ENCODE assay signal across 9 cellular contexts in the genomic region with DNA sequence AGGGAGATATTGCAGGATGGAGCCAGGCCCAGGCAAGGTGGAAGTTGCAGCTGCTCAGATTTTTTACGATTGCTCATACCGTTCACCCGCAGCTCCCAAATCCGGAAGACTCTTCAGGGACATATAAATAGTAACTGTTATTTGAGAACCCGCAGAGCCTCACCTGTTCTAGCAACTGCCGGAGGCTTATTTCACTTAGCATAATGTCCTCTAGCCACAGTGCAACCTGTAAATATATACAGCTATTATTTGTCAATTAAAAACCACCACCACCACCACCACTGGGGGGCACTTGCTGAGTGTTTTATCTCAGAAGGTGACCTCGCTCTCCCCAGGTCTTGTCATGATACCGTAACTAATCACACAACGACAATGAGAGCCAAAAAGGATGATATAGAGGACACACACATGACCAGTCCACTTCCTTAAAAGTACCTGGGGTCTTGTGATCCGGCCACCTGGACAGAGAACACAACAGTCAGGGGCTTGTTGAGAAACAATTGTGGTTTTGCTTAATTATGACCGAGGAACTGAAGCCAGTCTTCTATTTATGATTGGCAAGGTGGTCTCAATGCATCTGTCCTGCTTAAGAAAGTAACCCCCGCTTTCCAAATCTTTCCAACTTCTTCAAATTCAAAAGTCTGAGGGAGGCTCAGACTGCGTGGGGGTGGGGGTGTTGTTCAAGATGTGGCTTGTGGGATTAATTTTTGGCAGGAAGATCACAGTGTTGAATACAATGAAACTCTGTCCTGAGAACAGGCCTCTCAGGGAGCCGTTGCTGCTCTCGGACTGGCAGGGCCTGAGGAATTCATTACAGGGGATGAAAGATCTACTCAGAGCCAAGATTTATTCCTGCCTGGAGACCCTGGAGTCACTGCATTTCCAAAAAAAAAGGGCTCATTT.
A peak's percentile ranks its signal among the peaks of the same experiment; 100 is the strongest.
DNase-seq lines count a peak whose midpoint lies in the region; ATAC-seq and TF ChIP-seq lines count a peak whose summit lies in the region.
"Had no signal": no experiment of that assay in that cellular context is flagged by ENCODE, and none has a peak within 500 bp of the region (broad histone marks: within the 10 kb centered on the region; RNA-seq: fewer than 3 reads in every experiment).

No MANE protein-coding gene starts in this region.

- H3K36me3 ChIP-seq in BJ (ENCODE audit: control insufficient read depth, insufficient read depth, low read length): no peaks in the 10 kb centered on the region
- no peaks in the 10 kb centered on the region for H3K36me3 ChIP-seq in colonic mucosa
- H3K36me3 ChIP-seq: HAP-1 had no signal

- H3K9me3 ChIP-seq in colonic mucosa: no peaks in the 10 kb centered on the region
- H3K9me3 ChIP-seq: HAP-1 had no signal

- H3K9ac ChIP-seq in colonic mucosa (ENCODE audit: low read depth in 2 of 2, low read length in 2 of 2): no peak overlapping the region

- no peak overlapping the region for H3K4me3 Mint-ChIP-seq in activated CD4-positive, alpha-beta T cell treated with anti-CD3 and anti-CD28 coated beads for 36 hours

- peak; percentile 63 for ATAC-seq in GM21515 (IDR thresholded peaks at IDR 0.05; ENCODE audit: unreplicated experiment)
- ATAC-seq in activated CD4-positive, alpha-beta T cell treated with anti-CD3 and anti-CD28 coated beads for 36 hours: peak; percentile 86
- no peak for ATAC-seq in HG02678 (IDR thresholded peaks at IDR 0.05; ENCODE audit: unreplicated experiment)

- intact Hi-C loops in activated CD4-positive, alpha-beta T cell treated with anti-CD3 and anti-CD28 coated beads for 36 hours (cut with DNase I, micrococcal nuclease): loop anchor here (1.0 kb wide), 1 partner anchor 106 kb away; no protein-coding TSS in a partner anchor
- intact Hi-C loops in colonic mucosa (cut with DNase I): no loop called here

- H3K4me1 Mint-ChIP-seq in activated CD4-positive, alpha-beta T cell treated with anti-CD3 and anti-CD28 coated beads for 36 hours: no peaks in the 10 kb centered on the region

- CTCF ChIA-PET in BJ (lab: Yijun Ruan, JAX): interaction anchor here (0.7 to 3.4 kb wide), 9 partner anchors 9 to 126 kb away, joined by 3 to 17 read pairs (median 4); partner anchors contain the start of gene PRND
- CTCF ChIA-PET in activated CD4-positive, alpha-beta T cell treated with anti-CD3 and anti-CD28 coated beads for 36 hours (lab: Charles Lee): interaction anchor here (0.6 to 10.2 kb wide), 13 partner anchors 9 to 485 kb away, joined by 3 to 193 read pairs (median 4); partner anchors contain the start of gene PRND

- DNase-seq in BJ (ENCODE audit: low read depth) (no peak), NCI-H2171 treated with DMSO at 0.1 percent for 48 hours (lab: John Stamatoyannopoulos, UW) (peak; percentile 82), colonic mucosa (peak; percentile 49), midbrain (lab: John Stamatoyannopoulos, UW) (peak; percentile 81)
- DNase-seq in activated CD4-positive, alpha-beta T cell treated with anti-CD3 and anti-CD28 coated beads for 36 hours: peak; percentile 82
- peak; percentile 21 to 56 for DNase-seq in stimulated activated CD8-positive, alpha-beta memory T cell treated with anti-CD3 and anti-CD28 coated beads, Interleukin-7, amount 100 ng/mL, for 48 hours (ENCODE audit: extremely low read depth in 1 of 2, low read depth in 1 of 2)

- peaks cover 5% of the 10 kb centered on the region for H3K9me3 Mint-ChIP-seq in activated CD4-positive, alpha-beta T cell treated with anti-CD3 and anti-CD28 coated beads for 36 hours (ENCODE audit: low read depth)

- H3K27me3 ChIP-seq in BJ (ENCODE audit: control insufficient read depth, insufficient read depth, low read length): no peaks in the 10 kb centered on the region
- H3K27me3 ChIP-seq in colonic mucosa: no peaks in the 10 kb centered on the region

- H3K27ac ChIP-seq in colonic mucosa: no peak overlapping the region

- H3K27me3 Mint-ChIP-seq in activated CD4-positive, alpha-beta T cell treated with anti-CD3 and anti-CD28 coated beads for 36 hours: peaks cover 2% of the 10 kb centered on the region

- H3K27ac Mint-ChIP-seq in activated CD4-positive, alpha-beta T cell treated with anti-CD3 and anti-CD28 coated beads for 36 hours: no peak overlapping the region

- no peaks in the 10 kb centered on the region for H3K4me1 ChIP-seq in colonic mucosa
- H3K4me1 ChIP-seq: HAP-1 had no signal

- TF ChIP-seq CTCF in BJ (IDR thresholded peaks at IDR 0.05; ENCODE audit: insufficient read depth, low read depth, low read length) (peak; percentile 52), colonic mucosa (IDR thresholded peaks at IDR 0.05) (no peak)

- POLR2A ChIA-PET in BJ (lab: Charles Lee): no interaction called here
- POLR2A ChIA-PET in activated CD4-positive, alpha-beta T cell treated with anti-CD3 and anti-CD28 coated beads for 36 hours (lab: Charles Lee): no interaction called here

- no peak overlapping the region for H3K4me3 ChIP-seq in BJ (ENCODE audit: low read depth, low read length)
- H3K4me3 ChIP-seq in colonic mucosa: no peak overlapping the region
- H3K4me3 ChIP-seq: HAP-1 had no signal

- no peaks in the 10 kb centered on the region for H3K36me3 Mint-ChIP-seq in activated CD4-positive, alpha-beta T cell treated with anti-CD3 and anti-CD28 coated beads for 36 hours (ENCODE audit: low read depth)
